Comparison of ENCODE assay signal across 16 cellular contexts in genomic region chr4:92101609-92102231, GRCh38.
DNase-seq lines count a peak whose midpoint lies in the region; TF ChIP-seq lines count a peak whose summit lies in the region.
"Had no signal": no experiment of that assay in that cellular context is flagged by ENCODE, and none has a peak within 500 bp of the region (broad histone marks: within the 10 kb centered on the region; RNA-seq: fewer than 3 reads in every experiment).

No MANE protein-coding gene starts in this region.

- no peaks in the 10 kb centered on the region for H3K36me3 ChIP-seq in mammary epithelial cell (ENCODE audit: insufficient read depth, low read length)

- H3K27me3 Mint-ChIP-seq in Calu3 (ENCODE audit: unreplicated experiment) = no peaks in the 10 kb centered on the region
- H3K27me3 Mint-ChIP-seq: activated CD4-positive, alpha-beta memory T cell treated with anti-CD3 and anti-CD28 coated beads for 36 hours; activated T-helper 17 cell treated with anti-CD3 and anti-CD28 coated beads, Interleukin-2, amount 50 U/mL, for 72 hours had no signal

- no peak overlapping the region for H3K9ac ChIP-seq in mammary epithelial cell (ENCODE audit: insufficient read depth, low read length)

- dilution Hi-C loops in mammary epithelial cell (cut with HindIII; ENCODE audit: low sequenced_read_pairs) = loop anchor here (5.0 kb wide), 1 partner anchor 71 kb away; no protein-coding TSS in a partner anchor

- peaks cover 2% of the 10 kb centered on the region for H3K9me3 Mint-ChIP-seq in Calu3 (ENCODE audit: low read depth, unreplicated experiment)

- H3K27ac ChIP-seq in mammary epithelial cell (ENCODE audit: insufficient read depth, low read depth, low read length) = no peak overlapping the region

- H3K36me3 Mint-ChIP-seq in Calu3 (ENCODE audit: insufficient read depth, unreplicated experiment) = no peaks in the 10 kb centered on the region
- H3K36me3 Mint-ChIP-seq: activated CD4-positive, alpha-beta memory T cell treated with anti-CD3 and anti-CD28 coated beads for 36 hours had no signal

- no peaks in the 10 kb centered on the region for H3K9me3 ChIP-seq in mammary epithelial cell (replicated peaks; ENCODE audit: insufficient read depth, low read length)
- H3K9me3 ChIP-seq: Caco-2 had no signal

- peak overlapping the region; percentile 56 for H3K27ac Mint-ChIP-seq in Calu3 (ENCODE audit: unreplicated experiment)
- H3K27ac Mint-ChIP-seq: activated CD4-positive, alpha-beta memory T cell treated with anti-CD3 and anti-CD28 coated beads for 36 hours; activated T-helper 17 cell treated with anti-CD3 and anti-CD28 coated beads, Interleukin-2, amount 50 U/mL, for 72 hours had no signal

- intact Hi-C loops in Calu3 (cut with micrococcal nuclease; ENCODE audit: unreplicated experiment) (no loop called here), mammary epithelial cell (cut with micrococcal nuclease) (no loop called here)

- no peak for TF ChIP-seq CTCF in Calu3 (IDR thresholded peaks at IDR 0.05; ENCODE audit: unreplicated experiment)
- no peak for TF ChIP-seq CTCF in mammary epithelial cell (conservative IDR thresholded peaks at IDR 0.05 in 1 of 2, IDR thresholded peaks at IDR 0.05 in 1 of 2; ENCODE audit: extremely low read depth in 1 of 2, insufficient read depth in 1 of 2, low read depth in 1 of 2, low read length in 2 of 2)

- BruUV-seq in Calu3 (replicated peaks; lab: Mats Ljungman, UMichigan) (no TSS peak), mammary epithelial cell (replicated peaks; lab: Mats Ljungman, UMichigan) (no TSS peak)

- no peaks in the 10 kb centered on the region for H3K79me2 ChIP-seq in mammary epithelial cell (ENCODE audit: insufficient read depth, low read length)

- in situ Hi-C loops in mammary epithelial cell (cut with MboI; ENCODE audit: low sequenced_read_pairs in 2 of 2) = no loop called here

- H4K20me1 ChIP-seq in mammary epithelial cell (ENCODE audit: insufficient read depth, low read length) = no peaks in the 10 kb centered on the region

- H3K27me3 ChIP-seq in mammary epithelial cell (ENCODE audit: insufficient read depth, low read length) = no peaks in the 10 kb centered on the region

- no peak overlapping the region for H3K4me2 ChIP-seq in mammary epithelial cell (ENCODE audit: insufficient read depth, low read depth, low read length)

- no peak overlapping the region for H3K4me3 ChIP-seq in mammary epithelial cell (replicated peaks in 1 of 3; ENCODE audit: insufficient read depth in 1 of 3, low read depth in 2 of 3, low read length in 3 of 3)

- CTCF ChIA-PET in Calu3 (lab: Charles Lee) (no interaction called here), mammary epithelial cell (lab: Charles Lee; ENCODE audit: low non-redundant PET) (no interaction called here)

- H3K4me1 ChIP-seq in mammary epithelial cell (ENCODE audit: insufficient read depth, low read length) = no peaks in the 10 kb centered on the region
- H3K4me1 ChIP-seq: Caco-2 had no signal

- no peak overlapping the region for H3K4me3 Mint-ChIP-seq in Calu3 (ENCODE audit: low read depth, unreplicated experiment)
- H3K4me3 Mint-ChIP-seq: activated CD4-positive, alpha-beta memory T cell treated with anti-CD3 and anti-CD28 coated beads for 36 hours; activated T-helper 17 cell treated with anti-CD3 and anti-CD28 coated beads, Interleukin-2, amount 50 U/mL, for 72 hours had no signal

- H3K4me1 Mint-ChIP-seq in Calu3 (ENCODE audit: low read depth, unreplicated experiment) = peaks cover 20% of the 10 kb centered on the region
- H3K4me1 Mint-ChIP-seq: activated T-helper 17 cell treated with anti-CD3 and anti-CD28 coated beads, Interleukin-2, amount 50 U/mL, for 72 hours had no signal

- DNase-seq in Calu3 (no peak), NCI-H69 (lab: John Stamatoyannopoulos, UW) (peak; percentile 41), mammary epithelial cell (peak; percentile 27), iris pigment epithelial cell (ENCODE audit: low read depth) (peak; percentile 17), ecto neural progenitor cell (ENCODE audit: low spot score) (no peak), SHP77 treated with DMSO at 0.1 percent for 48 hours (lab: John Stamatoyannopoulos, UW) (no peak), NCI-H2171 treated with DMSO at 0.1 percent for 48 hours (lab: John Stamatoyannopoulos, UW) (no peak), activated T-cell treated with anti-CD3 and anti-CD28 coated beads for 4 hours (no peak)
- DNase-seq: activated CD4-positive, alpha-beta memory T cell treated with anti-CD3 and anti-CD28 coated beads for 36 hours; Caco-2; glutamatergic neuron; NCI-H1436 treated with DMSO at 0.1 percent for 48 hours; NCI-H748 treated with DMSO at 0.1 percent for 48 hours; stimulated activated CD4-positive, alpha-beta T cell treated with anti-CD3 and anti-CD28 coated beads, Interleukin-12 subunit alpha, Interleukin-12 subunit beta, amount 100 ng/mL, for 4 hours; substantia nigra had no signal

- H2AFZ ChIP-seq in mammary epithelial cell (ENCODE audit: low read depth, low read length) = no peak overlapping the region

- 0% methylated on average over 2 of the region's 2 CpGs for WGBS in mammary epithelial cell (ENCODE audit: low coverage, missing lambda C conversion rate)

Comparison
In these comparisons a context has a peak if more than half of its experiments do, and no peak if none do; other contexts are left out.
1. DNase-seq: peak in NCI-H69 (single experiment), mammary epithelial cell (single experiment) and iris pigment epithelial cell (single experiment); none in Calu3 (single experiment), ecto neural progenitor cell (single experiment), SHP77 treated with DMSO at 0.1 percent for 48 hours (single experiment), NCI-H2171 treated with DMSO at 0.1 percent for 48 hours (single experiment) and activated T-cell treated with anti-CD3 and anti-CD28 coated beads for 4 hours (single experiment).